Comparison of ENCODE assay signal across 1 cellular context in the genomic region with DNA sequence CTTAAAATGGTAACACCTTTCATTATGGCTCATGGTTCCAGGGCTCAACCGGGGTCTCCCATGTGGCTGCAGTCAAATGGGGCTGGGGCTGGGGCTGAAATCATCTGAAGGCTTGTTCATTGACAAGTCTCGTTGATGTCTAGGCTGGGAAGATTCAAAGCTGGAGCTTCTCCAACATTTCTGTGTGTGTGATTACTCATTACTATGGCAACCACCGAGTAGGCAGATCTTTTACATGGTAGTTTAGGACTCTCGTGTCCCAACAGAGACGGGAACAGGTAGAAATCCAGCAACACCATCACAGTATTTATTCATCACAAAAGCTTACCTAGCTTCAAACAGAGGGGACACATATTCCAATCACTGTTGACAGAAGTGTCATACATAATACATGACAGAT.
TF ChIP-seq lines count a peak whose summit lies in the region.

No MANE protein-coding gene starts in this region.

TF ChIP-seq in WTC11, 78 proteins besides CTCF, POLR2A, EP300 and RAD21 (continued from another document):
- TF ChIP-seq, protein P1, sequence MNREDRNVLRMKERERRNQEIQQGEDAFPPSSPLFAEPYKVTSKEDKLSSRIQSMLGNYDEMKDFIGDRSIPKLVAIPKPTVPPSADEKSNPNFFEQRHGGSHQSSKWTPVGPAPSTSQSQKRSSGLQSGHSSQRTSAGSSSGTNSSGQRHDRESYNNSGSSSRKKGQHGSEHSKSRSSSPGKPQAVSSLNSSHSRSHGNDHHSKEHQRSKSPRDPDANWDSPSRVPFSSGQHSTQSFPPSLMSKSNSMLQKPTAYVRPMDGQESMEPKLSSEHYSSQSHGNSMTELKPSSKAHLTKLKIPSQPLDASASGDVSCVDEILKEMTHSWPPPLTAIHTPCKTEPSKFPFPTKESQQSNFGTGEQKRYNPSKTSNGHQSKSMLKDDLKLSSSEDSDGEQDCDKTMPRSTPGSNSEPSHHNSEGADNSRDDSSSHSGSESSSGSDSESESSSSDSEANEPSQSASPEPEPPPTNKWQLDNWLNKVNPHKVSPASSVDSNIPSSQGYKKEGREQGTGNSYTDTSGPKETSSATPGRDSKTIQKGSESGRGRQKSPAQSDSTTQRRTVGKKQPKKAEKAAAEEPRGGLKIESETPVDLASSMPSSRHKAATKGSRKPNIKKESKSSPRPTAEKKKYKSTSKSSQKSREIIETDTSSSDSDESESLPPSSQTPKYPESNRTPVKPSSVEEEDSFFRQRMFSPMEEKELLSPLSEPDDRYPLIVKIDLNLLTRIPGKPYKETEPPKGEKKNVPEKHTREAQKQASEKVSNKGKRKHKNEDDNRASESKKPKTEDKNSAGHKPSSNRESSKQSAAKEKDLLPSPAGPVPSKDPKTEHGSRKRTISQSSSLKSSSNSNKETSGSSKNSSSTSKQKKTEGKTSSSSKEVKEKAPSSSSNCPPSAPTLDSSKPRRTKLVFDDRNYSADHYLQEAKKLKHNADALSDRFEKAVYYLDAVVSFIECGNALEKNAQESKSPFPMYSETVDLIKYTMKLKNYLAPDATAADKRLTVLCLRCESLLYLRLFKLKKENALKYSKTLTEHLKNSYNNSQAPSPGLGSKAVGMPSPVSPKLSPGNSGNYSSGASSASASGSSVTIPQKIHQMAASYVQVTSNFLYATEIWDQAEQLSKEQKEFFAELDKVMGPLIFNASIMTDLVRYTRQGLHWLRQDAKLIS (CRISPR knock-in tag; IDR thresholded peaks at IDR 0.05; ENCODE audit: borderline replicate concordance), result no peak
- no peak for TF ChIP-seq TEAD1 (CRISPR knock-in tag; IDR thresholded peaks at IDR 0.05)
- no peak for TF ChIP-seq CREM (CRISPR knock-in tag; IDR thresholded peaks at IDR 0.05)
- TF ChIP-seq, protein P2, sequence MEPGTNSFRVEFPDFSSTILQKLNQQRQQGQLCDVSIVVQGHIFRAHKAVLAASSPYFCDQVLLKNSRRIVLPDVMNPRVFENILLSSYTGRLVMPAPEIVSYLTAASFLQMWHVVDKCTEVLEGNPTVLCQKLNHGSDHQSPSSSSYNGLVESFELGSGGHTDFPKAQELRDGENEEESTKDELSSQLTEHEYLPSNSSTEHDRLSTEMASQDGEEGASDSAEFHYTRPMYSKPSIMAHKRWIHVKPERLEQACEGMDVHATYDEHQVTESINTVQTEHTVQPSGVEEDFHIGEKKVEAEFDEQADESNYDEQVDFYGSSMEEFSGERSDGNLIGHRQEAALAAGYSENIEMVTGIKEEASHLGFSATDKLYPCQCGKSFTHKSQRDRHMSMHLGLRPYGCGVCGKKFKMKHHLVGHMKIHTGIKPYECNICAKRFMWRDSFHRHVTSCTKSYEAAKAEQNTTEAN (CRISPR knock-in tag; IDR thresholded peaks at IDR 0.05), result no peak
- TF ChIP-seq, protein P3, sequence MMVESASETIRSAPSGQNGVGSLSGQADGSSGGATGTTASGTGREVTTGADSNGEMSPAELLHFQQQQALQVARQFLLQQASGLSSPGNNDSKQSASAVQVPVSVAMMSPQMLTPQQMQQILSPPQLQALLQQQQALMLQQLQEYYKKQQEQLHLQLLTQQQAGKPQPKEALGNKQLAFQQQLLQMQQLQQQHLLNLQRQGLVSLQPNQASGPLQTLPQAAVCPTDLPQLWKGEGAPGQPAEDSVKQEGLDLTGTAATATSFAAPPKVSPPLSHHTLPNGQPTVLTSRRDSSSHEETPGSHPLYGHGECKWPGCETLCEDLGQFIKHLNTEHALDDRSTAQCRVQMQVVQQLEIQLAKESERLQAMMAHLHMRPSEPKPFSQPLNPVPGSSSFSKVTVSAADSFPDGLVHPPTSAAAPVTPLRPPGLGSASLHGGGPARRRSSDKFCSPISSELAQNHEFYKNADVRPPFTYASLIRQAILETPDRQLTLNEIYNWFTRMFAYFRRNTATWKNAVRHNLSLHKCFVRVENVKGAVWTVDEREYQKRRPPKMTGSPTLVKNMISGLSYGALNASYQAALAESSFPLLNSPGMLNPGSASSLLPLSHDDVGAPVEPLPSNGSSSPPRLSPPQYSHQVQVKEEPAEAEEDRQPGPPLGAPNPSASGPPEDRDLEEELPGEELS (CRISPR knock-in tag; IDR thresholded peaks at IDR 0.05), result no peak
- TF ChIP-seq, protein P4, sequence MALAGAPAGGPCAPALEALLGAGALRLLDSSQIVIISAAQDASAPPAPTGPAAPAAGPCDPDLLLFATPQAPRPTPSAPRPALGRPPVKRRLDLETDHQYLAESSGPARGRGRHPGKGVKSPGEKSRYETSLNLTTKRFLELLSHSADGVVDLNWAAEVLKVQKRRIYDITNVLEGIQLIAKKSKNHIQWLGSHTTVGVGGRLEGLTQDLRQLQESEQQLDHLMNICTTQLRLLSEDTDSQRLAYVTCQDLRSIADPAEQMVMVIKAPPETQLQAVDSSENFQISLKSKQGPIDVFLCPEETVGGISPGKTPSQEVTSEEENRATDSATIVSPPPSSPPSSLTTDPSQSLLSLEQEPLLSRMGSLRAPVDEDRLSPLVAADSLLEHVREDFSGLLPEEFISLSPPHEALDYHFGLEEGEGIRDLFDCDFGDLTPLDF (CRISPR knock-in tag; IDR thresholded peaks at IDR 0.05), result no peak
- no peak for TF ChIP-seq CBFB (CRISPR knock-in tag; IDR thresholded peaks at IDR 0.05; ENCODE audit: low read depth)
TF ChIP-seq in WTC11: peak in this region for 0.
